ENCODE assay signal across 8 cellular contexts in the genomic region with DNA sequence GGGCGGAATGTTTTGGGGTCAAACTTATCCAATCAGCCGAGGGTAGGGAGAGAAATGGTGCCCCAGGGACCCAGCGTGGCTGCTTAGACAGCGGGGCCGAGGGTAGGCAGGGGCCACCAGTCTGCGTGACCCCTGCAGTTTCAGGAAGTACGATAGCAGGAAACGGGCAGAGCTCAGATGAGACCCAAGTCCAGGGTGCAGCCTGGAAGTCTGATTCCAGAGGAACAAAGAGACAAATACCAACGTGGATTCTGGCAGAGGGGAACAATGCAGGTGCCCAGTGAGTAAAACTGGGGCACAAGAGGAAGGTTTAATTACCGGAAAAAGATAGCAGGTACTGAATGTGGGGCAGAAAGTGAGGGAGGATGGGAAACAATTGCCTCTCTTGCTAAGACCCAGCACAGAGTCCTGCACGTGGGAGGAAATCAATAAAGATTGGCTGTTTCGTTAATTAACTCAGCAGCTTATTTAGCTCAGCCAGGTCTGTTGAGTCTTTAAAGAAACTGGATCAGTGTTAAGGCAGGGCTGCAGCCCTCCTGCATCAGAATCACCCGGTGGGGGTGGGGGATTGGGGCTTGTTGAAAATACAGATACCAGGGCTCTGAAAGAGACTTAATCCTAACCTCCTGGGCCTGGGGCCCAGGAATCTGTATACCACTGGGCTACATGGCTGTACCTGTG. TPM values are rescaled to one million over a fixed set of nuclear protein-coding genes. Genes with fewer than 3 reads are reported as not detected.
DNase-seq lines count a peak whose midpoint lies in the region; ATAC-seq, FAIRE-seq and TF ChIP-seq lines count a peak whose summit lies in the region.

No MANE protein-coding gene starts in this region.

- no peaks in the 10 kb centered on the region for H3K27me3 Mint-ChIP-seq in Calu3 (ENCODE audit: unreplicated experiment)

- H3K36me3 ChIP-seq in neuron (ENCODE audit: insufficient read depth, low read length) = no peaks in the 10 kb centered on the region
- H3K36me3 ChIP-seq in ovary = no peaks in the 10 kb centered on the region

- peak overlapping the region; percentile 36 for H3K27ac ChIP-seq in caudate nucleus (ENCODE audit: low read depth, low read length)
- H3K27ac ChIP-seq in ovary = no peak overlapping the region

- no peaks in the 10 kb centered on the region for H3K27me3 ChIP-seq in neuron (ENCODE audit: insufficient read depth, low read length)
- no peaks in the 10 kb centered on the region for H3K27me3 ChIP-seq in ovary

- no TSS peak for BruUV-seq in Calu3 (replicated peaks; lab: Mats Ljungman, UMichigan)

- H3K9me3 ChIP-seq in neuron (ENCODE audit: low read length) = no peaks in the 10 kb centered on the region
- no peaks in the 10 kb centered on the region for H3K9me3 ChIP-seq in ovary

- peak; percentile 93 for FAIRE-seq in GM12891 (lab: Jason Lieb, UNC)

- no peaks in the 10 kb centered on the region for H3K9me3 Mint-ChIP-seq in Calu3 (ENCODE audit: low read depth, unreplicated experiment)

- H3K27ac Mint-ChIP-seq in Calu3 (ENCODE audit: unreplicated experiment) = no peak overlapping the region

- H3K4me3 ChIP-seq in neuron (ENCODE audit: low read length) (peak overlapping the region; percentile 50), ovary (no peak overlapping the region)

- DNase-seq in GM12891 (ENCODE audit: insufficient read length, low spot score) (no peak), caudate nucleus (lab: John Stamatoyannopoulos, UW) (peak in 2 of 61 donors; percentile 2 to 26), ovary (no peak), D341Med (ENCODE audit: low spot score) (no peak), Calu3 (no peak), HuH-7.5 (ENCODE audit: low spot score) (no peak)

- H3K36me3 Mint-ChIP-seq in Calu3 (ENCODE audit: insufficient read depth, unreplicated experiment) = no peaks in the 10 kb centered on the region

- H3K4me1 Mint-ChIP-seq in Calu3 (ENCODE audit: low read depth, unreplicated experiment) = no peaks in the 10 kb centered on the region

- TF ChIP-seq POLR2A in GM12891 (IDR thresholded peaks at IDR 0.05; ENCODE audit: low read depth, low read length) = peak; percentile 42; the same call in 1 of the 2 replicates
- TF ChIP-seq POLR2A in ovary (IDR thresholded peaks at IDR 0.05) = no peak

- H3K4me1 ChIP-seq in neuron (ENCODE audit: insufficient read depth, low read length) (peaks cover 26% of the 10 kb centered on the region), ovary (ENCODE audit: insufficient read depth) (no peaks in the 10 kb centered on the region)

- CTCF ChIA-PET in Calu3 (lab: Charles Lee) = no interaction called here

- 31 to 35% (median 32%) methylated on average over 13 of the region's 13 CpGs for WGBS in ovary, 3 donors

- ATAC-seq in HG03378 (IDR thresholded peaks at IDR 0.05; ENCODE audit: unreplicated experiment) = peak; percentile 55

- no peak for TF ChIP-seq EP300 in ovary (IDR thresholded peaks at IDR 0.05)

- no peak overlapping the region for H3K4me3 Mint-ChIP-seq in Calu3 (ENCODE audit: low read depth, unreplicated experiment)

- TF ChIP-seq CTCF in ovary (IDR thresholded peaks at IDR 0.05) (no peak), Calu3 (IDR thresholded peaks at IDR 0.05; ENCODE audit: unreplicated experiment) (no peak)

- H2AFZ ChIP-seq in neuron (ENCODE audit: low read depth, low read length) = peak overlapping the region; percentile 81

- intact Hi-C loops in ovary (cut with DNase I) (no loop called here), Calu3 (cut with micrococcal nuclease; ENCODE audit: unreplicated experiment) (no loop called here)

TF ChIP-seq in GM12891, 5 proteins besides CTCF, POLR2A, EP300 and RAD21:
- TF ChIP-seq TAF1 (IDR thresholded peaks at IDR 0.05; ENCODE audit: low read depth, low read length) (no peak; the same call in 1 of the 2 replicates), POU2F2 (IDR thresholded peaks at IDR 0.05; ENCODE audit: low read depth, low read length) (no peak), PAX5 (IDR thresholded peaks at IDR 0.05; ENCODE audit: insufficient read depth, low read length, severe bottlenecking) (no peak), POLR2AphosphoS5 (IDR thresholded peaks at IDR 0.05; ENCODE audit: low read depth, low read length) (no peak), SPI1 (IDR thresholded peaks at IDR 0.05; ENCODE audit: low read depth, low read length) (no peak)

RNA-seq across cellular contexts. Expression of a gene that starts 50.4 kb away (rescaled TPM):
- 7.2 TPM for polyA plus RNA-seq in GM12891 (2012; ENCODE audit: low read depth, missing spikeins)
- total RNA-seq in ovary (1 to 10 TPM in 3 of 7 donors, under 1 TPM in 4; 0.45 to 3.1 (median 0.65) TPM), Calu3 (2022) (74.3 and 108 TPM in 2 replicates)
- 1 to 10 TPM; 1.4 to 6.1 TPM for polyA plus RNA-seq in ovary

Comparison
In these comparisons a context has a peak if more than half of its experiments do, and no peak if none do; other contexts are left out.
1. RNA of a gene that starts 50.4 kb away (total RNA-seq): 74.3 to 108 TPM in Calu3; 0.45 to 3.1 TPM in ovary; every median in the first group is over 10 times any median in the second.